In genomic region chr2:96022701-96023522, GRCh38 we compare ENCODE assay signal across 8 cellular contexts. TPM values are rescaled to one million over a fixed set of nuclear protein-coding genes. Genes with fewer than 3 reads are reported as not detected.
DNase-seq lines count a peak whose midpoint lies in the region; ATAC-seq, FAIRE-seq and TF ChIP-seq lines count a peak whose summit lies in the region.
"Not testable (repeated sequence)": the region's sequence is repeated elsewhere in the genome, so short reads cannot be mapped to it uniquely, and the experiment has no call there.

No MANE protein-coding gene starts in this region.

- H3K79me2 ChIP-seq in GM12878 (ENCODE audit: control insufficient read depth, insufficient read depth, low read length): not testable (repeated sequence)

- H3K4me1 Mint-ChIP-seq in CD8-positive, alpha-beta memory T cell: not testable (repeated sequence)

- 53% methylated on average over 14 of the region's 20 CpGs for WGBS in GM12878 (ENCODE audit: insufficient coverage, insufficient replicate concordance, low lambda C conversion rate, missing lambda C conversion rate)

- peak overlapping the region in 1 of 8 donors; percentile 38 for H3K27ac Mint-ChIP-seq in CD8-positive, alpha-beta memory T cell

- TF ChIP-seq CTCF in GM12878 (IDR thresholded peaks at IDR 0.05 in 2 of 3, conservative IDR thresholded peaks at IDR 0.05 in 1 of 3; ENCODE audit: control insufficient read depth in 2 of 3, extremely low read depth in 1 of 3, insufficient read depth in 1 of 3, low read depth in 3 of 3, low read length in 3 of 3): peak; percentile 63 to 81 (median 69)

- H3K9me3 Mint-ChIP-seq in CD8-positive, alpha-beta memory T cell: not testable (repeated sequence)

- not testable (repeated sequence) for TF ChIP-seq POLR2A in GM12878 (IDR thresholded peaks at IDR 0.05; ENCODE audit: low read depth, low read length)

- RAD21 ChIA-PET in GM12878 (lab: Charles Lee; ENCODE audit: unreplicated experiment): interaction anchor here (0.6 to 1.8 kb wide), 11 partner anchors 10 to 242 kb away, joined by 3 to 18 read pairs (median 4); partner anchors contain the start of genes ADRA2B and ASTL

- DNase-seq in CD8-positive, alpha-beta memory T cell: peak; percentile 61 to 80 (median 64)
- DNase-seq in HuH-7 (ENCODE audit: low spot score) (peak; percentile 76), GM12878 (ENCODE audit: low read depth, low spot score) (peak; percentile 5), Right ventricle myocardium inferior (ENCODE audit: missing footprints) (peak; percentile 88), non-pigmented ciliary epithelial cell (ENCODE audit: low read depth) (peak; percentile 34)
- DNase-seq in activated CD4-positive, alpha-beta T cell treated with anti-CD3 and anti-CD28 coated beads for 1 hour: peak; percentile 40
- peak; percentile 69 for DNase-seq in stimulated activated CD8-positive, alpha-beta memory T cell treated with anti-CD3 and anti-CD28 coated beads, Interleukin-4, amount 100 ng/mL, for 24 hours (ENCODE audit: low read depth)

- FAIRE-seq in GM12878 (lab: Jason Lieb, UNC): not testable (repeated sequence)

- H3K9ac ChIP-seq in GM12878 (ENCODE audit: control insufficient read depth, insufficient read depth, low read length): not testable (repeated sequence)

- CTCF ChIA-PET in CD8-positive, alpha-beta memory T cell (lab: Charles Lee): interaction anchor here (0.7 to 4.7 kb wide), 12 partner anchors 13 to 342 kb away, joined by 3 to 19 read pairs (median 4); partner anchors contain the start of genes ADRA2B and ASTL
- CTCF ChIA-PET in GM12878 (lab: Yijun Ruan, JAX): interaction anchor here (0.6 to 2.9 kb wide), 22 partner anchors 11 to 298 kb away, joined by 3 to 39 read pairs (median 4); no protein-coding TSS in a partner anchor

- H3K4me1 ChIP-seq in CD8-positive, alpha-beta memory T cell (ENCODE audit: insufficient read depth, low read length); GM12878 (ENCODE audit: control insufficient read depth, insufficient read depth, low read length): not testable (repeated sequence)

- in situ Hi-C loops in GM12878 (cut with MboI): loop anchor here (25.0 kb wide), 1 partner anchor 239 kb away; the partner anchor contains the start of genes CIAO1 and TMEM127

- TF ChIP-seq EP300 in GM12878 (IDR thresholded peaks at IDR 0.05; ENCODE audit: borderline replicate concordance in 1 of 2, control insufficient read depth in 1 of 2, low read depth in 2 of 2, low read length in 2 of 2): not testable (repeated sequence)

- not testable (repeated sequence) for BruUV-seq in GM12878 (replicated peaks; lab: Mats Ljungman, UMichigan)

- H3K27ac ChIP-seq in CD8-positive, alpha-beta memory T cell (ENCODE audit: low read depth, low read length); GM12878 (ENCODE audit: control insufficient read depth, insufficient read depth): not testable (repeated sequence)

- not testable (repeated sequence) for H3K4me3 Mint-ChIP-seq in CD8-positive, alpha-beta memory T cell

- not testable (repeated sequence) for H3K27me3 Mint-ChIP-seq in CD8-positive, alpha-beta memory T cell

- not testable (repeated sequence) for H3K9me3 ChIP-seq in CD8-positive, alpha-beta memory T cell (ENCODE audit: low read length); GM12878 (replicated peaks; ENCODE audit: control insufficient read depth, insufficient read depth, low read length)

- H3K4me3 ChIP-seq in CD8-positive, alpha-beta memory T cell (ENCODE audit: low read length); GM12878: not testable (repeated sequence)

- H4K20me1 ChIP-seq in GM12878 (ENCODE audit: control insufficient read depth, insufficient read depth): not testable (repeated sequence)

- H3K36me3 Mint-ChIP-seq in CD8-positive, alpha-beta memory T cell: not testable (repeated sequence)

- POLR2A ChIA-PET in CD8-positive, alpha-beta memory T cell (lab: Charles Lee); GM12878 (lab: Charles Lee): not testable (repeated sequence)

- not testable (repeated sequence) for H2AFZ ChIP-seq in GM12878 (ENCODE audit: control insufficient read depth, low read depth, low read length)

- peak; percentile 71 for TF ChIP-seq RAD21 in GM12878 (IDR thresholded peaks at IDR 0.05; ENCODE audit: insufficient read depth, low read depth, low read length)

- ATAC-seq in GM21717 (IDR thresholded peaks at IDR 0.05; ENCODE audit: unreplicated experiment): peak; percentile 58
- ATAC-seq in GM12878: peak; percentile 98
- ATAC-seq in Right ventricle myocardium inferior: peak; percentile 85

- SMC1A ChIA-PET in GM12878 (lab: Charles Lee; ENCODE audit: uncharacterized antibody, unreplicated experiment): interaction anchor here (0.6 to 1.2 kb wide), 9 partner anchors 30 to 241 kb away, joined by 3 to 4 read pairs (median 3); no protein-coding TSS in a partner anchor

- H3K36me3 ChIP-seq in CD8-positive, alpha-beta memory T cell (ENCODE audit: insufficient read depth, low read length); GM12878 (ENCODE audit: control insufficient read depth in 2 of 2, insufficient read depth in 2 of 2, low read length in 1 of 2): not testable (repeated sequence)

- not testable (repeated sequence) for H3K4me2 ChIP-seq in GM12878 (ENCODE audit: control insufficient read depth, insufficient read depth)

- not testable (repeated sequence) for H3K27me3 ChIP-seq in CD8-positive, alpha-beta memory T cell (ENCODE audit: insufficient read depth, low read length, poor library complexity, severe bottlenecking); GM12878 (replicated peaks in 1 of 2; ENCODE audit: control insufficient read depth in 2 of 2, insufficient read depth in 2 of 2, low read length in 1 of 2)

- intact Hi-C loops in GM12878 (cut with micrococcal nuclease; ENCODE audit: unreplicated experiment): not testable (repeated sequence)
- intact Hi-C loops in Right ventricle myocardium inferior (cut with DNase I): loop anchor here (10.0 kb wide), 2 partner anchors 92 to 382 kb away; partner anchors contain the start of gene ADRA2B

TF ChIP-seq in GM12878, 131 proteins besides CTCF, POLR2A, EP300 and RAD21:
- TF ChIP-seq SMARCA5 (IDR thresholded peaks at IDR 0.05): peak; percentile 25; the same call in 1 of the 2 replicates
- 0 out of 2 replicates have a peak, but pooled peaks have one; percentile 22 for TF ChIP-seq YY1 (IDR thresholded peaks at IDR 0.05; ENCODE audit: low read depth, low read length)
- peak; percentile 57 for TF ChIP-seq SMC3 (IDR thresholded peaks at IDR 0.05; ENCODE audit: borderline replicate concordance, low read length)
TF ChIP-seq in GM12878: peak in this region for 3; not testable (repeated sequence) for 128.

RNA-seq across cellular contexts. Expression of gene GPAT2, which starts 11.8 kb away (rescaled TPM):
- total RNA-seq in CD8-positive, alpha-beta memory T cell: 10 to 100 TPM; 33.6 to 36.2 TPM
- 8.9 TPM for polyA plus RNA-seq in CD8-positive, alpha-beta memory T cell
- total RNA-seq in GM12878 (2013; cell fraction: nucleolus; rRNA removed): not detected in 2 replicates
- not detected in 2 replicates for total RNA-seq in GM12878 (2014; rRNA removed)
- not detected in 2 replicates for total RNA-seq in GM12878 (2014; rRNA removed; fragmentation: Illumina TruSeq; extraction: Trizol)
- not detected in 2 replicates for total RNA-seq in GM12878 (2021)
- not detected for polyA plus RNA-seq in GM12878 (2011; ENCODE audit: low read depth)
- not detected in 2 replicates for polyA plus RNA-seq in GM12878 (2011; rRNA removed)
- polyA plus RNA-seq in GM12878 (2011; cell fraction: cytosol; rRNA removed): not detected in 2 replicates
- polyA plus RNA-seq in GM12878 (2011; cell fraction: nucleus; rRNA removed): 0.01 TPM in 1 of 2 replicates, not detected in the other
- polyA plus RNA-seq in GM12878 (2012): 0.16 TPM in 1 of 2 replicates, not detected in the other
- not detected in 2 replicates for polyA plus RNA-seq in GM12878 (2014; fragmentation: Illumina TruSeq; extraction: Trizol)
- not detected for polyA plus RNA-seq in GM12878 (2014; fragmentation: Nextera tagmentation; extraction: Ambion mirVana)
- not detected in 2 replicates for polyA plus RNA-seq in GM12878 (2014; rRNA removed)
- polyA plus RNA-seq in GM12878 (2016; fragmentation: Nextera tagmentation; extraction: Ambion mirVana): under 1 TPM; 0.04 to 0.05 TPM
- polyA minus RNA-seq in GM12878 (2011; rRNA and poly(A)+ RNA removed): not detected in 2 replicates
- polyA minus RNA-seq in GM12878 (2011; cell fraction: cytosol; rRNA and poly(A)+ RNA removed): not detected in 2 replicates
- not detected in 2 replicates for polyA minus RNA-seq in GM12878 (2011; cell fraction: nucleus; rRNA and poly(A)+ RNA removed)
- total RNA-seq in Right ventricle myocardium inferior: 6.1 TPM

RNA-seq across cellular contexts. Expression of gene ANKRD36C, which starts 31.3 kb away (rescaled TPM):
- total RNA-seq in CD8-positive, alpha-beta memory T cell: 10 to 100 TPM; 26.6 to 29.8 TPM
- polyA plus RNA-seq in CD8-positive, alpha-beta memory T cell: 22.7 TPM
- total RNA-seq in GM12878 (2013; cell fraction: nucleolus; rRNA removed): 481 and 487 TPM in 2 replicates
- total RNA-seq in GM12878 (2014; rRNA removed): 23.6 and 29.5 TPM in 2 replicates
- total RNA-seq in GM12878 (2014; rRNA removed; fragmentation: Illumina TruSeq; extraction: Trizol): 39.8 and 43.3 TPM in 2 replicates
- 24.1 and 26.2 TPM in 2 replicates for total RNA-seq in GM12878 (2021)
- 3.8 TPM for polyA plus RNA-seq in GM12878 (2011; ENCODE audit: low read depth)
- 12.5 and 14.7 TPM in 2 replicates for polyA plus RNA-seq in GM12878 (2011; rRNA removed)
- polyA plus RNA-seq in GM12878 (2011; cell fraction: cytosol; rRNA removed): 2.5 and 2.7 TPM in 2 replicates
- polyA plus RNA-seq in GM12878 (2011; cell fraction: nucleus; rRNA removed): 40.1 and 49.2 TPM in 2 replicates
- polyA plus RNA-seq in GM12878 (2012): 5.3 and 5.9 TPM in 2 replicates
- polyA plus RNA-seq in GM12878 (2014; fragmentation: Illumina TruSeq; extraction: Trizol): 12.6 and 12.9 TPM in 2 replicates
- polyA plus RNA-seq in GM12878 (2014; fragmentation: Nextera tagmentation; extraction: Ambion mirVana): 10 to 100 TPM in 1 of 2 experiments, 1 to 10 TPM in 1; 3.2 to 15.3 TPM
- 7.5 and 7.6 TPM in 2 replicates for polyA plus RNA-seq in GM12878 (2014; rRNA removed)
- polyA plus RNA-seq in GM12878 (2016; fragmentation: Nextera tagmentation; extraction: Ambion mirVana): 10 to 100 TPM; 24.7 to 29.0 TPM
- 116 and 121 TPM in 2 replicates for polyA minus RNA-seq in GM12878 (2011; rRNA and poly(A)+ RNA removed)
- 6.0 and 8.9 TPM in 2 replicates for polyA minus RNA-seq in GM12878 (2011; cell fraction: cytosol; rRNA and poly(A)+ RNA removed)
- polyA minus RNA-seq in GM12878 (2011; cell fraction: nucleus; rRNA and poly(A)+ RNA removed): 227 and 281 TPM in 2 replicates
- total RNA-seq in Right ventricle myocardium inferior: 5.6 TPM

Comparison
In these comparisons a context has a peak if more than half of its experiments do, and no peak if none do; other contexts are left out.
1. DNase-seq: peak in every context shown above with its lines; median percentile 88 in Right ventricle myocardium inferior; 76 in HuH-7; 69 in stimulated activated CD8-positive, alpha-beta memory T cell treated with anti-CD3 and anti-CD28 coated beads, Interleukin-4, amount 100 ng/mL, for 24 hours; 64 in CD8-positive, alpha-beta memory T cell; 40 in activated CD4-positive, alpha-beta T cell treated with anti-CD3 and anti-CD28 coated beads for 1 hour; 34 in non-pigmented ciliary epithelial cell; 5 in GM12878.